1 cellular context compared by ENCODE assay signal in the genomic region with DNA sequence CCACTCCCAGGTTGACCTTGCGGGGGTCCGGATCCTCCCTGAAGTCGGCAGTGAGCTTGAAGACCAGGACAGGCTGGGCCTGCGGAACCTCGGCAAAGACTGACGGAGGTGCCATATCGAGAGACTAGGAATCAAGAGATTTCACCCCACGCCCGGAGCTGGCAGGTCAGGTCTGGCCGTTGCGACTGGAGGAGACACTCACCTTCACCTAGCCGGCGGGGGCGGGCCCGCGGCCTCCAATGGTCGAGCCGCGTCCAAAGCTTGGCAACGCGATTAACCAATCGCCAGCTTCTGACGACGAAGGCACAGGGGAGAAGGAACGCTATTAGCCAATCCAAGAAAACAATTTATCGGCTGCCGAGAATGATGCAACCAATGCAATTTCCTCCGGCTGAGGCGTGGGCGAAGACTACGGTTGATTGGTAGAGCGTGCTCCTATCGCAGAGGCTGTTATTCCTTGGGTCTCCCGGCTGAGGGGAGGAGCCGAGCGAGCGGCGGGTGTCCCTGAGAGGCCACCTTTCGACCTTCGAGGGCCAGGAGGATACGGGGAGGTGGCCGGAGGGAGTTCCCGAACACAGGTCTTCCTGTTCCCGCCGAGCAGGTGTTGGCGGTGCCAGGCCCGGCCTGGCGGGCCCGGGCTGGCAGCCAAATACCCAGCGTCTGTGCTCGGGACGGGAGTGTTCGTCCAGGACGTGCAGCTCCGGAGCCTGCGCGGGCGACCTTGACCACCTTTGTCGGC.
TF ChIP-seq lines count a peak whose summit lies in the region.

Gene GOT1, minus strand, starts transcription at position 174 of the 739 bp plus-strand sequence. Its CDS starts 59 bp downstream, at position 115.

TF ChIP-seq in K562, 482 proteins besides CTCF, POLR2A, EP300 and RAD21 (continued from another document and continues in another):
- TF ChIP-seq SIN3A (IDR thresholded peaks at IDR 0.05; ENCODE audit: borderline replicate concordance in 2 of 2, control insufficient read depth in 1 of 2, low read depth in 2 of 2, low read length in 2 of 2) (peak in 1 of 2 experiments; percentile 14; a peak in 1 of 4 replicates), ARNT (IDR thresholded peaks at IDR 0.05) (no peak), JUN (IDR thresholded peaks at IDR 0.05; ENCODE audit: borderline replicate concordance, low read depth, low read length) (peak; percentile 46; the same call in 1 of the 2 replicates), JUN (CRISPR knock-in tag; IDR thresholded peaks at IDR 0.05; ENCODE audit: borderline replicate concordance) (no peak), U2AF2 (optimal IDR thresholded peaks at IDR 0.05; ENCODE audit: low read depth, low read length) (no peak), MEIS2 (IDR thresholded peaks at IDR 0.05; ENCODE audit: partially characterized antibody) (peak; percentile 78), PML (IDR thresholded peaks at IDR 0.05; ENCODE audit: low read length) (peak; percentile 20), FIP1L1 (IDR thresholded peaks at IDR 0.05; ENCODE audit: low read depth, low read length, poor library complexity, severe bottlenecking) (peak; percentile 50), NFXL1 (CRISPR knock-in tag; IDR thresholded peaks at IDR 0.05) (no peak), ID3 (CRISPR knock-in tag; IDR thresholded peaks at IDR 0.05) (no peak), ID3 (tag; IDR thresholded peaks at IDR 0.05) (0 out of 2 replicates have a peak, but pooled peaks have one; percentile 6), CREM (IDR thresholded peaks at IDR 0.05; ENCODE audit: low read depth) (peak; percentile 87), IRF9 (tag; IDR thresholded peaks at IDR 0.05) (peak; percentile 87), BRCA1 (IDR thresholded peaks at IDR 0.05) (no peak), BRCA1 (CRISPR knock-in tag; IDR thresholded peaks at IDR 0.05) (no peak), ZFX (CRISPR knock-in tag; IDR thresholded peaks at IDR 0.05) (peak; percentile 75), MTA3 (IDR thresholded peaks at IDR 0.05; ENCODE audit: borderline replicate concordance) (peak; percentile 45; the same call in 1 of the 2 replicates), NR2C2 (CRISPR knock-in tag; IDR thresholded peaks at IDR 0.05) (no peak), NR2C2 (tag; IDR thresholded peaks at IDR 0.05) (peak; percentile 84), MAZ (CRISPR knock-in tag; conservative IDR thresholded peaks at IDR 0.05 in 1 of 2, IDR thresholded peaks at IDR 0.05 in 1 of 2) (peak; percentile 39 to 59; a peak in 2 of 4 replicates), MNT (conservative IDR thresholded peaks at IDR 0.05) (peak in 1 of 2 experiments; percentile 72; a peak in 3 of 4 replicates), MXI1 (IDR thresholded peaks at IDR 0.05; ENCODE audit: low read depth, low read length) (no peak; the same call in 1 of the 2 replicates), ATF7 (IDR thresholded peaks at IDR 0.05) (peak; percentile 95), CHD4 (IDR thresholded peaks at IDR 0.05; ENCODE audit: insufficient read depth, insufficient replicate concordance, low read depth, low read length, poor library complexity, severe bottlenecking) (no peak), ASH1L (IDR thresholded peaks at IDR 0.05; ENCODE audit: borderline replicate concordance, low read depth, partially characterized antibody) (peak; percentile 95), NEUROD1 (IDR thresholded peaks at IDR 0.05; ENCODE audit: borderline replicate concordance, low read depth, low read length, partially characterized antibody) (peak; percentile 88), RCOR1 (IDR thresholded peaks at IDR 0.05; ENCODE audit: borderline replicate concordance in 1 of 2, low read depth in 2 of 2, low read length in 2 of 2) (peak in 1 of 2 experiments; percentile 46; a peak in 1 of 4 replicates)
- TF ChIP-seq, protein P1, sequence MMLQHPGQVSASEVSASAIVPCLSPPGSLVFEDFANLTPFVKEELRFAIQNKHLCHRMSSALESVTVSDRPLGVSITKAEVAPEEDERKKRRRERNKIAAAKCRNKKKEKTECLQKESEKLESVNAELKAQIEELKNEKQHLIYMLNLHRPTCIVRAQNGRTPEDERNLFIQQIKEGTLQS (IDR thresholded peaks at IDR 0.05): peak; percentile 99
- TF ChIP-seq, protein P1 (CRISPR knock-in tag; conservative IDR thresholded peaks at IDR 0.05): peak; percentile 92
- TF ChIP-seq, protein P2, sequence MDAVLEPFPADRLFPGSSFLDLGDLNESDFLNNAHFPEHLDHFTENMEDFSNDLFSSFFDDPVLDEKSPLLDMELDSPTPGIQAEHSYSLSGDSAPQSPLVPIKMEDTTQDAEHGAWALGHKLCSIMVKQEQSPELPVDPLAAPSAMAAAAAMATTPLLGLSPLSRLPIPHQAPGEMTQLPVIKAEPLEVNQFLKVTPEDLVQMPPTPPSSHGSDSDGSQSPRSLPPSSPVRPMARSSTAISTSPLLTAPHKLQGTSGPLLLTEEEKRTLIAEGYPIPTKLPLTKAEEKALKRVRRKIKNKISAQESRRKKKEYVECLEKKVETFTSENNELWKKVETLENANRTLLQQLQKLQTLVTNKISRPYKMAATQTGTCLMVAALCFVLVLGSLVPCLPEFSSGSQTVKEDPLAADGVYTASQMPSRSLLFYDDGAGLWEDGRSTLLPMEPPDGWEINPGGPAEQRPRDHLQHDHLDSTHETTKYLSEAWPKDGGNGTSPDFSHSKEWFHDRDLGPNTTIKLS (IDR thresholded peaks at IDR 0.05; ENCODE audit: borderline replicate concordance, low read depth): no peak
- TF ChIP-seq, protein P3, sequence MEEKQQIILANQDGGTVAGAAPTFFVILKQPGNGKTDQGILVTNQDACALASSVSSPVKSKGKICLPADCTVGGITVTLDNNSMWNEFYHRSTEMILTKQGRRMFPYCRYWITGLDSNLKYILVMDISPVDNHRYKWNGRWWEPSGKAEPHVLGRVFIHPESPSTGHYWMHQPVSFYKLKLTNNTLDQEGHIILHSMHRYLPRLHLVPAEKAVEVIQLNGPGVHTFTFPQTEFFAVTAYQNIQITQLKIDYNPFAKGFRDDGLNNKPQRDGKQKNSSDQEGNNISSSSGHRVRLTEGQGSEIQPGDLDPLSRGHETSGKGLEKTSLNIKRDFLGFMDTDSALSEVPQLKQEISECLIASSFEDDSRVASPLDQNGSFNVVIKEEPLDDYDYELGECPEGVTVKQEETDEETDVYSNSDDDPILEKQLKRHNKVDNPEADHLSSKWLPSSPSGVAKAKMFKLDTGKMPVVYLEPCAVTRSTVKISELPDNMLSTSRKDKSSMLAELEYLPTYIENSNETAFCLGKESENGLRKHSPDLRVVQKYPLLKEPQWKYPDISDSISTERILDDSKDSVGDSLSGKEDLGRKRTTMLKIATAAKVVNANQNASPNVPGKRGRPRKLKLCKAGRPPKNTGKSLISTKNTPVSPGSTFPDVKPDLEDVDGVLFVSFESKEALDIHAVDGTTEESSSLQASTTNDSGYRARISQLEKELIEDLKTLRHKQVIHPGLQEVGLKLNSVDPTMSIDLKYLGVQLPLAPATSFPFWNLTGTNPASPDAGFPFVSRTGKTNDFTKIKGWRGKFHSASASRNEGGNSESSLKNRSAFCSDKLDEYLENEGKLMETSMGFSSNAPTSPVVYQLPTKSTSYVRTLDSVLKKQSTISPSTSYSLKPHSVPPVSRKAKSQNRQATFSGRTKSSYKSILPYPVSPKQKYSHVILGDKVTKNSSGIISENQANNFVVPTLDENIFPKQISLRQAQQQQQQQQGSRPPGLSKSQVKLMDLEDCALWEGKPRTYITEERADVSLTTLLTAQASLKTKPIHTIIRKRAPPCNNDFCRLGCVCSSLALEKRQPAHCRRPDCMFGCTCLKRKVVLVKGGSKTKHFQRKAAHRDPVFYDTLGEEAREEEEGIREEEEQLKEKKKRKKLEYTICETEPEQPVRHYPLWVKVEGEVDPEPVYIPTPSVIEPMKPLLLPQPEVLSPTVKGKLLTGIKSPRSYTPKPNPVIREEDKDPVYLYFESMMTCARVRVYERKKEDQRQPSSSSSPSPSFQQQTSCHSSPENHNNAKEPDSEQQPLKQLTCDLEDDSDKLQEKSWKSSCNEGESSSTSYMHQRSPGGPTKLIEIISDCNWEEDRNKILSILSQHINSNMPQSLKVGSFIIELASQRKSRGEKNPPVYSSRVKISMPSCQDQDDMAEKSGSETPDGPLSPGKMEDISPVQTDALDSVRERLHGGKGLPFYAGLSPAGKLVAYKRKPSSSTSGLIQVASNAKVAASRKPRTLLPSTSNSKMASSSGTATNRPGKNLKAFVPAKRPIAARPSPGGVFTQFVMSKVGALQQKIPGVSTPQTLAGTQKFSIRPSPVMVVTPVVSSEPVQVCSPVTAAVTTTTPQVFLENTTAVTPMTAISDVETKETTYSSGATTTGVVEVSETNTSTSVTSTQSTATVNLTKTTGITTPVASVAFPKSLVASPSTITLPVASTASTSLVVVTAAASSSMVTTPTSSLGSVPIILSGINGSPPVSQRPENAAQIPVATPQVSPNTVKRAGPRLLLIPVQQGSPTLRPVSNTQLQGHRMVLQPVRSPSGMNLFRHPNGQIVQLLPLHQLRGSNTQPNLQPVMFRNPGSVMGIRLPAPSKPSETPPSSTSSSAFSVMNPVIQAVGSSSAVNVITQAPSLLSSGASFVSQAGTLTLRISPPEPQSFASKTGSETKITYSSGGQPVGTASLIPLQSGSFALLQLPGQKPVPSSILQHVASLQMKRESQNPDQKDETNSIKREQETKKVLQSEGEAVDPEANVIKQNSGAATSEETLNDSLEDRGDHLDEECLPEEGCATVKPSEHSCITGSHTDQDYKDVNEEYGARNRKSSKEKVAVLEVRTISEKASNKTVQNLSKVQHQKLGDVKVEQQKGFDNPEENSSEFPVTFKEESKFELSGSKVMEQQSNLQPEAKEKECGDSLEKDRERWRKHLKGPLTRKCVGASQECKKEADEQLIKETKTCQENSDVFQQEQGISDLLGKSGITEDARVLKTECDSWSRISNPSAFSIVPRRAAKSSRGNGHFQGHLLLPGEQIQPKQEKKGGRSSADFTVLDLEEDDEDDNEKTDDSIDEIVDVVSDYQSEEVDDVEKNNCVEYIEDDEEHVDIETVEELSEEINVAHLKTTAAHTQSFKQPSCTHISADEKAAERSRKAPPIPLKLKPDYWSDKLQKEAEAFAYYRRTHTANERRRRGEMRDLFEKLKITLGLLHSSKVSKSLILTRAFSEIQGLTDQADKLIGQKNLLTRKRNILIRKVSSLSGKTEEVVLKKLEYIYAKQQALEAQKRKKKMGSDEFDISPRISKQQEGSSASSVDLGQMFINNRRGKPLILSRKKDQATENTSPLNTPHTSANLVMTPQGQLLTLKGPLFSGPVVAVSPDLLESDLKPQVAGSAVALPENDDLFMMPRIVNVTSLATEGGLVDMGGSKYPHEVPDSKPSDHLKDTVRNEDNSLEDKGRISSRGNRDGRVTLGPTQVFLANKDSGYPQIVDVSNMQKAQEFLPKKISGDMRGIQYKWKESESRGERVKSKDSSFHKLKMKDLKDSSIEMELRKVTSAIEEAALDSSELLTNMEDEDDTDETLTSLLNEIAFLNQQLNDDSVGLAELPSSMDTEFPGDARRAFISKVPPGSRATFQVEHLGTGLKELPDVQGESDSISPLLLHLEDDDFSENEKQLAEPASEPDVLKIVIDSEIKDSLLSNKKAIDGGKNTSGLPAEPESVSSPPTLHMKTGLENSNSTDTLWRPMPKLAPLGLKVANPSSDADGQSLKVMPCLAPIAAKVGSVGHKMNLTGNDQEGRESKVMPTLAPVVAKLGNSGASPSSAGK (IDR thresholded peaks at IDR 0.05): peak; percentile 74
- TF ChIP-seq, protein P4, sequence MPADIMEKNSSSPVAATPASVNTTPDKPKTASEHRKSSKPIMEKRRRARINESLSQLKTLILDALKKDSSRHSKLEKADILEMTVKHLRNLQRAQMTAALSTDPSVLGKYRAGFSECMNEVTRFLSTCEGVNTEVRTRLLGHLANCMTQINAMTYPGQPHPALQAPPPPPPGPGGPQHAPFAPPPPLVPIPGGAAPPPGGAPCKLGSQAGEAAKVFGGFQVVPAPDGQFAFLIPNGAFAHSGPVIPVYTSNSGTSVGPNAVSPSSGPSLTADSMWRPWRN (IDR thresholded peaks at IDR 0.05; ENCODE audit: low read depth): no peak
- TF ChIP-seq, protein P5, sequence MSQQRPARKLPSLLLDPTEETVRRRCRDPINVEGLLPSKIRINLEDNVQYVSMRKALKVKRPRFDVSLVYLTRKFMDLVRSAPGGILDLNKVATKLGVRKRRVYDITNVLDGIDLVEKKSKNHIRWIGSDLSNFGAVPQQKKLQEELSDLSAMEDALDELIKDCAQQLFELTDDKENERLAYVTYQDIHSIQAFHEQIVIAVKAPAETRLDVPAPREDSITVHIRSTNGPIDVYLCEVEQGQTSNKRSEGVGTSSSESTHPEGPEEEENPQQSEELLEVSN (IDR thresholded peaks at IDR 0.05; ENCODE audit: borderline replicate concordance in 1 of 2, extremely low read depth in 1 of 2, insufficient read depth in 1 of 2, insufficient read length in 1 of 2, low read depth in 1 of 2, low read length in 1 of 2, poor library complexity in 1 of 2, severe bottlenecking in 1 of 2): peak; percentile 49 to 56
